In the genomic region with DNA sequence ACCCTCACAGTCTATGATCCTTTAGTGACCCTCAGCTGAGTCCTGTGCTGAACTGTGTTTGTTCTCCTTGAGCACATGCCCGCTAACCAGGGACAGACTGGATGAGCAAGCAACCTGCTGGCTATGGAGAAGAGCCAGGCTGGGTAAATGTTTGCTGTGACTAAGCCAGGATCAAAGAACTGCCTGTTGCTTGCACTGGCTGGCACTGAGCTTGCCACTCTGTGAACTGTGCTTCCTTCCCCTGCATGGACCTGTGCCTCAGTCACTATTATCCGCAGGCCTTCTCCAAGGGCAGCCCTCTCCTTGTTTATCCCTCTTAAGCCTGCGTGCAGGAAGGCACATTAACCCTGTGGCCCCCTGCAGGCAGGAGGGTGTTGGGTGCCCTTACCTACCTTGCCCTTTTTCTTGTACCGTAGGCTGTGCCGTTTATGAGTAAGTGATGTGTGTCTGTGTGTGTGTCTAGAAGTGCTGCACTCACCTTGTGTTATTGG, we compare ENCODE assay signal across 8 cellular contexts. TPM values are rescaled to one million over a fixed set of nuclear protein-coding genes. Genes with fewer than 3 reads are reported as not detected.
DNase-seq lines count a peak whose midpoint lies in the region; ATAC-seq and TF ChIP-seq lines count a peak whose summit lies in the region.
"Had no signal": no experiment of that assay in that cellular context is flagged by ENCODE, and none has a peak within 500 bp of the region (broad histone marks: within the 10 kb centered on the region; RNA-seq: fewer than 3 reads in every experiment).

No MANE protein-coding gene starts in this region.

- TF ChIP-seq POLR2A in gastroesophageal sphincter (IDR thresholded peaks at IDR 0.05) = no peak

- TF ChIP-seq CTCF in VCaP (conservative IDR thresholded peaks at IDR 0.05) (no peak), gastroesophageal sphincter (IDR thresholded peaks at IDR 0.05) (no peak), smooth muscle cell (IDR thresholded peaks at IDR 0.05; ENCODE audit: borderline replicate concordance, insufficient read depth, poor library complexity, severe bottlenecking) (no peak)

- DNase-seq in HK-2 (ENCODE audit: unreplicated experiment) = peak; percentile 35
- no peak for DNase-seq in smooth muscle cell (lab: John Stamatoyannopoulos, UW; ENCODE audit: unreplicated experiment)
- DNase-seq in H7 = no peak

- H2AFZ ChIP-seq in smooth muscle cell (ENCODE audit: low read depth) = peak overlapping the region; percentile 81

- H3F3A ChIP-seq in smooth muscle cell (ENCODE audit: low read depth) = no peaks in the 10 kb centered on the region

- H3K27me3 ChIP-seq in gastroesophageal sphincter (no peaks in the 10 kb centered on the region), smooth muscle cell (ENCODE audit: low read depth) (no peaks in the 10 kb centered on the region), H7 (ENCODE audit: control insufficient read depth, insufficient read depth, low read length) (peaks cover 5% of the 10 kb centered on the region; the same call in 1 of the 2 replicates)

- peaks cover 0 to 35% of the 10 kb centered on the region in 2 donors for H3K36me3 ChIP-seq in gastroesophageal sphincter
- no peaks in the 10 kb centered on the region for H3K36me3 ChIP-seq in smooth muscle cell (ENCODE audit: low read depth)
- no peaks in the 10 kb centered on the region; the same call in none of the 2 replicates for H3K36me3 ChIP-seq in H7 (replicated peaks; ENCODE audit: control insufficient read depth, insufficient read depth, low read length)

- no peak for TF ChIP-seq EP300 in gastroesophageal sphincter (IDR thresholded peaks at IDR 0.05)

- H3K4me1 ChIP-seq in gastroesophageal sphincter (peaks cover 0 to 34% (median 7%) of the 10 kb centered on the region in 3 donors), smooth muscle cell (ENCODE audit: low read depth) (no peaks in the 10 kb centered on the region)

- H3K27ac ChIP-seq in VCaP (peak overlapping the region; percentile 91), gastroesophageal sphincter (peak overlapping the region in 3 of 4 donors; percentile 44 to 75 (median 73)), smooth muscle cell (ENCODE audit: low read depth) (no peak overlapping the region)

- ATAC-seq in gastroesophageal sphincter (no peak), HG03521 (IDR thresholded peaks at IDR 0.05; ENCODE audit: unreplicated experiment) (no peak), HG02852 (IDR thresholded peaks at IDR 0.05; ENCODE audit: unreplicated experiment) (no peak)

- no peaks in the 10 kb centered on the region for H3K79me2 ChIP-seq in smooth muscle cell (ENCODE audit: low read depth)

- H4K20me1 ChIP-seq in smooth muscle cell (ENCODE audit: low read depth) = no peaks in the 10 kb centered on the region

- 0 to 14% methylated on average over 3 to 4 of the region's 5 CpGs for WGBS in gastroesophageal sphincter (ENCODE audit: low coverage in 1 of 2), 2 donors
- WGBS in smooth muscle cell (ENCODE audit: low lambda C conversion rate) = 55% methylated on average over 5 of the region's 5 CpGs

- H3K4me3 ChIP-seq in gastroesophageal sphincter (peak overlapping the region in 1 of 2 donors; percentile 39), smooth muscle cell (no peak overlapping the region), H7 (ENCODE audit: insufficient read depth, low read depth, low read length) (no peak overlapping the region)

- H3K9ac ChIP-seq in smooth muscle cell (ENCODE audit: low read depth) = no peak overlapping the region

- H3K9me3 ChIP-seq in gastroesophageal sphincter (no peaks in the 10 kb centered on the region), smooth muscle cell (replicated peaks; ENCODE audit: low read depth) (no peaks in the 10 kb centered on the region)

- peak overlapping the region; percentile 82 for H3K4me2 ChIP-seq in smooth muscle cell

RNA-seq across cellular contexts. Expression of a gene that starts 7.4 kb away (rescaled TPM):
- total RNA-seq in gastroesophageal sphincter = 10 to 100 TPM; 20.3 to 43.9 (median 21.9) TPM
- total RNA-seq in smooth muscle cell = 7.6 and 9.3 TPM in 2 replicates
- 5.2 and 8.0 TPM in 2 replicates for polyA plus RNA-seq in smooth muscle cell
- 8.9 and 12.9 TPM in 2 replicates for total RNA-seq in H7 (2014; rRNA removed; shearing (Covaris generic))

RNA-seq across cellular contexts. Expression of a gene that starts 8.9 kb away (rescaled TPM):
- total RNA-seq in gastroesophageal sphincter (1 to 10 TPM in 1 of 4 donors, under 1 TPM in 1, not detected in 2; 0.19 to 3.5 TPM), smooth muscle cell (not detected in 2 replicates)
- 0.15 TPM in 1 of 2 replicates, not detected in the other for polyA plus RNA-seq in smooth muscle cell
- total RNA-seq in H7 (2014; rRNA removed; shearing (Covaris generic)) = 0.10 TPM in 1 of 2 replicates, not detected in the other
- total RNA-seq: LHCN-M2 had no signal

RNA-seq across cellular contexts. Expression of a gene that starts 22.2 kb away (rescaled TPM):
- total RNA-seq in gastroesophageal sphincter (10 to 100 TPM; 43.8 to 98.8 (median 63.8) TPM), smooth muscle cell (79.6 and 85.6 TPM in 2 replicates)
- 119 and 121 TPM in 2 replicates for polyA plus RNA-seq in smooth muscle cell
- total RNA-seq in H7 (2014; rRNA removed; shearing (Covaris generic)) = 63.9 and 79.1 TPM in 2 replicates

RNA-seq across cellular contexts. Expression of a gene that starts 52.7 kb away (rescaled TPM):
- total RNA-seq in gastroesophageal sphincter (10 to 100 TPM in 2 of 4 donors, 1 to 10 TPM in 2; 3.4 to 16.2 (median 10.0) TPM), smooth muscle cell (2.4 and 4.7 TPM in 2 replicates)
- polyA plus RNA-seq in smooth muscle cell = 9.0 and 9.4 TPM in 2 replicates
- total RNA-seq in H7 (2014; rRNA removed; shearing (Covaris generic)) = 2.7 and 3.2 TPM in 2 replicates
